Comparison of ENCODE assay signal across 1 cellular context in genomic region chr12:104137902-104138746, GRCh38.
TF ChIP-seq lines count a peak whose summit lies in the region.

Gene NFYB (minus strand): TSS chr12:104138210. CDS start chr12:104135453, 2,757 bp downstream.

TF ChIP-seq in WTC11, 78 proteins besides CTCF, POLR2A, EP300 and RAD21 (continued from another document):
- TF ChIP-seq ZBTB43 (CRISPR knock-in tag; IDR thresholded peaks at IDR 0.05) = peak; percentile 76; the same call in 1 of the 2 replicates
- TF ChIP-seq NFYB (CRISPR knock-in tag; conservative IDR thresholded peaks at IDR 0.05; ENCODE audit: low read depth) = peak; percentile 51; the same call in 1 of the 2 replicates
- TF ChIP-seq ZNF671 (CRISPR knock-in tag; IDR thresholded peaks at IDR 0.05) = peak; percentile 37; the same call in 1 of the 2 replicates
- no peak; the same call in 1 of the 2 replicates for TF ChIP-seq CREM (CRISPR knock-in tag; IDR thresholded peaks at IDR 0.05)
- TF ChIP-seq ARID4B (CRISPR knock-in tag; IDR thresholded peaks at IDR 0.05; ENCODE audit: borderline replicate concordance) = peak; percentile 23; the same call in 1 of the 2 replicates
- TF ChIP-seq CREB1 (CRISPR knock-in tag; IDR thresholded peaks at IDR 0.05) = no peak
- TF ChIP-seq ZNF263 (CRISPR knock-in tag; IDR thresholded peaks at IDR 0.05; ENCODE audit: low read depth) = no peak
- TF ChIP-seq PREB (CRISPR knock-in tag; IDR thresholded peaks at IDR 0.05; ENCODE audit: borderline replicate concordance) = no peak
- TF ChIP-seq FOXP1 (CRISPR knock-in tag; IDR thresholded peaks at IDR 0.05; ENCODE audit: borderline replicate concordance) = peak; percentile 47; the same call in 1 of the 2 replicates
- TF ChIP-seq SMAD3 (CRISPR knock-in tag; IDR thresholded peaks at IDR 0.05; ENCODE audit: borderline replicate concordance) = 0 out of 2 replicates have a peak, but pooled peaks have one; percentile 29
- no peak for TF ChIP-seq OVOL2 (CRISPR knock-in tag; IDR thresholded peaks at IDR 0.05; ENCODE audit: borderline replicate concordance)
- TF ChIP-seq PRDM15 (CRISPR knock-in tag; IDR thresholded peaks at IDR 0.05) = no peak
- no peak for TF ChIP-seq KAT7 (CRISPR knock-in tag; IDR thresholded peaks at IDR 0.05; ENCODE audit: borderline replicate concordance)
- 0 out of 2 replicates have a peak, but pooled peaks have one; percentile 6 for TF ChIP-seq HMGA2 (CRISPR knock-in tag; IDR thresholded peaks at IDR 0.05)
- no peak for TF ChIP-seq GABPB1 (CRISPR knock-in tag; IDR thresholded peaks at IDR 0.05)
- TF ChIP-seq E2F1 (CRISPR knock-in tag; IDR thresholded peaks at IDR 0.05) = no peak
- TF ChIP-seq ZNF532 (CRISPR knock-in tag; IDR thresholded peaks at IDR 0.05; ENCODE audit: borderline replicate concordance) = no peak
- no peak for TF ChIP-seq ZBTB21 (CRISPR knock-in tag; IDR thresholded peaks at IDR 0.05; ENCODE audit: borderline replicate concordance)
- TF ChIP-seq E2F4 (CRISPR knock-in tag; IDR thresholded peaks at IDR 0.05; ENCODE audit: borderline replicate concordance, low read depth) = no peak
- no peak for TF ChIP-seq IRF2 (CRISPR knock-in tag; IDR thresholded peaks at IDR 0.05; ENCODE audit: borderline replicate concordance, low read depth)
- no peak for TF ChIP-seq MLX (CRISPR knock-in tag; IDR thresholded peaks at IDR 0.05)
